ENCODE assay signal across 1 cellular context in genomic region chr9:124300312-124300711, GRCh38.
TF ChIP-seq lines count a peak whose summit lies in the region.

No MANE protein-coding gene starts in this region.

TF ChIP-seq in H1, 55 proteins besides CTCF, POLR2A, EP300 and RAD21:
- TF ChIP-seq ZNF274 (IDR thresholded peaks at IDR 0.05; ENCODE audit: borderline replicate concordance, extremely low read depth, low read length) (no peak), SIRT6 (IDR thresholded peaks at IDR 0.05; ENCODE audit: low read length) (no peak)
